ENCODE assay signal across 19 cellular contexts in the genomic region with DNA sequence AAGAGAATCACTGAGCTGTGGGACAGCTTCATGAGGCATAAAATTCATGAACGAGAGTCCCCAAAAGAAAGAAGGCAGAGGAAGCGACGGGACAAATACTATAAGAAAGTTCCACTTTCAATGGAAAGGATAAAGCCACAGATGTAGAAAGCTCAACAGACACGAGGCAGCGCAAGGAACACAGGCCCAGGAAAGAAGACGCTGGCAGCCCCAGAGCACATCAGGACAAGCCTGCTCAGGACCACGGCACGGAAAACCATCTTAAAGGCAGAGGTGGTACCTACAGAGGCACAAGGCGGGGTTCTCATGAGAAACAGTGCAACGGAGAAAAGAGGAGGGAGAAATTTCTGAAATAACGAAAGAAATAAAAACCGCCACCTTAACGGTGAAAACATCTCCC.
"Had no signal": no experiment of that assay in that cellular context is flagged by ENCODE, and none has a peak within 500 bp of the region (broad histone marks: within the 10 kb centered on the region; RNA-seq: fewer than 3 reads in every experiment).

No MANE protein-coding gene starts in this region.

- H3K36me3 ChIP-seq: neural progenitor cell, ovary, right atrium auricular region, suprapubic skin, vagina had no signal

- DNase-seq: cortex of kidney; effector memory CD4-positive, alpha-beta T cell; hypothalamus; left ventricle myocardium inferior; mesendoderm; naive B cell; nucleus accumbens; ovary; small intestine; stimulated activated CD4-positive, alpha-beta T cell treated with anti-CD3 and anti-CD28 coated beads, Interleukin-12 subunit alpha, Interleukin-12 subunit beta, amount 100 ng/mL, for 4 hours; stimulated activated naive CD4-positive, alpha-beta T cell; thyroid gland; upper lobe of right lung had no signal

- H3K27me3 Mint-ChIP-seq: naive B cell had no signal

- H3K27ac ChIP-seq: heart left ventricle, left ventricle myocardium inferior, neural progenitor cell, ovary, right atrium auricular region, suprapubic skin, thyroid gland, upper lobe of right lung, vagina had no signal

- H3K27ac Mint-ChIP-seq: neural progenitor cell had no signal

- H3K4me1 ChIP-seq: heart left ventricle, left ventricle myocardium inferior, neural progenitor cell, right atrium auricular region, suprapubic skin, thyroid gland, upper lobe of right lung, vagina had no signal

- ATAC-seq: esophagus mucosa, heart left ventricle, upper lobe of right lung had no signal

- H3K4me3 Mint-ChIP-seq: neural progenitor cell had no signal

- H3K27me3 ChIP-seq: heart left ventricle, neural progenitor cell, ovary, right atrium auricular region, suprapubic skin, thyroid gland, upper lobe of right lung, vagina had no signal

- H3K4me3 ChIP-seq: heart left ventricle, left ventricle myocardium inferior, neural progenitor cell, ovary, right atrium auricular region, suprapubic skin, thyroid gland, upper lobe of right lung, vagina had no signal

- H3K9me3 ChIP-seq: ovary, right atrium auricular region, suprapubic skin, thyroid gland, upper lobe of right lung, vagina had no signal
